In the genomic region with DNA sequence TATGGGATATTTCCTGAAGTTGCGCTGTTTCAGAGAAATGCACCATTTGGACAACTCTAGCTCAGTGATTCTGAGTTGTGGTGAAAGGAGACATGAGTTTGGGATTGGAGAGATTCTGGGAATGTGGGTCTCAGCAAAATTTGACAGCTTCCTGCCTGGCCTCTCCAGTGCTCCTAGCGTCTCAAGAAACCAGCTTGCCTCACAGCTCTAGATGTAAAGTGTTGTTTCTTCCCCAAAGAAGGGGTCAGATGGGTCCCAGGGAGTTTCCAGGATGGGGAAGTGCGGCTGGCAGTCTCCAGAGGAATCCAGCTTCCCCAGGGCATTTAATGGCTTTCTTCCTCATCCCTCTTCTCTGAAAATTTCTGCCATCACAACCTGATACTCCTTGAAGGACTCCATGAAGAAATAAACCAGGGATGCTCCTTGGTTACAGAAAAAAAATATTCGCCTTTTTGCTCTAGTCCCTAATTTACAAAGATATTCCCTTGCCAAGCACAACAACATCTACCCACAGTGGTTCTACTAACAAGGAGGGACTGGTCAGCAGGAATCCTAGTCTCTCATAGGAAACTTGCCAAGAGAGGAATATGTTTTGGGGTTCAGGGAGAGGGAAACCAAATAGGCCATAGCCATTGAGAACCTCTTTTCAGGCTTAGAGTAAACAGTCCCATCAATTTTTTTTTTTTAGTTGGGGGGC, we compare ENCODE assay signal across 15 cellular contexts.
"Had no signal": no experiment of that assay in that cellular context is flagged by ENCODE, and none has a peak within 500 bp of the region (broad histone marks: within the 10 kb centered on the region; RNA-seq: fewer than 3 reads in every experiment).

No MANE protein-coding gene starts in this region.

- H3K4me3 ChIP-seq: breast epithelium, gastrocnemius medialis, hepatocyte, sigmoid colon, spleen had no signal

- H3K36me3 ChIP-seq: breast epithelium, gastrocnemius medialis, sigmoid colon, spleen had no signal

- ATAC-seq: gastrocnemius medialis; stimulated activated naive B cell treated with anti-CD40 and anti-IgM and Interleukin-4, amounts not matched to agents 10 μg/mL and 1 μg/mL and 100 μg/mL, for 72 hours had no signal

- H2AFZ ChIP-seq: hepatocyte had no signal

- H3K9me3 ChIP-seq: breast epithelium, gastrocnemius medialis, sigmoid colon, spleen had no signal

- DNase-seq: activated CD4-positive, alpha-beta T cell treated with anti-CD3 and anti-CD28 coated beads, Interleukin-2, amount 50 U/mL, for 48 hours; activated gamma-delta T cell; cerebellar nuclear complex; cortex of kidney; gastrocnemius medialis; sigmoid colon; spleen; stimulated activated naive B cell treated with anti-CD40 and anti-IgM and Interleukin-4, amounts not matched to agents 10 μg/mL and 1 μg/mL and 100 μg/mL, for 72 hours; SW 1271 had no signal

- H3K27me3 ChIP-seq: gastrocnemius medialis, hepatocyte had no signal

- H3K79me2 ChIP-seq: hepatocyte had no signal

- FAIRE-seq: astrocyte, endometrium, keratinocyte, TTC549 had no signal

- H3K27ac ChIP-seq: breast epithelium, gastrocnemius medialis, hepatocyte, sigmoid colon, spleen had no signal

- H3K4me2 ChIP-seq: hepatocyte had no signal

- H3K4me1 ChIP-seq: breast epithelium, sigmoid colon, spleen had no signal
